In the genomic region with DNA sequence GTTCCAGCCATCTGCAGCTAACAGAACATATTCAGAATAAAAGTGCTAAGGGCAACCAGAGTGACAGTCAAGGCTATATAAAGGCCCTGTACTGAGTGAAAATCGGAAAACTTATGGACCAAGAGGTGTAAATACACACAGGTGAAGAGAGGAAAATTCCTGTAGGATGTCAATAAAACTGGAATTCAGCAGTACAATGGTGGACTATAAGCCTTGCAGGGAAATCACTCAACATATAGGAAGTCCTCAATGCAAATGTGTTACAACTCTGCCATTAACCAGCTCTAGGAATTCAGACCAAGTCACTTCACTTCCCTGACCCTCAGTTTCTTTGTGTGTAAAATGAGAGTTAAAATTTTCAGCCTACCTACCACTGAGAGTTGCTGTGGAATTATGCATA, we compare ENCODE assay signal across 1 cellular context.
A peak's percentile ranks its signal among the peaks of the same experiment; 100 is the strongest.
TF ChIP-seq lines count a peak whose summit lies in the region.

No MANE protein-coding gene starts in this region.

TF ChIP-seq in HepG2, 621 proteins besides CTCF, POLR2A, EP300 and RAD21 (continued from another document and continues in another):
- TF ChIP-seq, protein P1, sequence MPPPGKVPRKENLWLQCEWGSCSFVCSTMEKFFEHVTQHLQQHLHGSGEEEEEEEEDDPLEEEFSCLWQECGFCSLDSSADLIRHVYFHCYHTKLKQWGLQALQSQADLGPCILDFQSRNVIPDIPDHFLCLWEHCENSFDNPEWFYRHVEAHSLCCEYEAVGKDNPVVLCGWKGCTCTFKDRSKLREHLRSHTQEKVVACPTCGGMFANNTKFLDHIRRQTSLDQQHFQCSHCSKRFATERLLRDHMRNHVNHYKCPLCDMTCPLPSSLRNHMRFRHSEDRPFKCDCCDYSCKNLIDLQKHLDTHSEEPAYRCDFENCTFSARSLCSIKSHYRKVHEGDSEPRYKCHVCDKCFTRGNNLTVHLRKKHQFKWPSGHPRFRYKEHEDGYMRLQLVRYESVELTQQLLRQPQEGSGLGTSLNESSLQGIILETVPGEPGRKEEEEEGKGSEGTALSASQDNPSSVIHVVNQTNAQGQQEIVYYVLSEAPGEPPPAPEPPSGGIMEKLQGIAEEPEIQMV (CRISPR knock-in tag; IDR thresholded peaks at IDR 0.05; ENCODE audit: low read depth) = no peak
- TF ChIP-seq XRCC5 (optimal IDR thresholded peaks at IDR 0.05; ENCODE audit: low read length) (no peak), HNF4A (CRISPR knock-in tag; IDR thresholded peaks at IDR 0.05) (peak; percentile 31; the same call in 1 of the 2 replicates), YEATS2 (CRISPR knock-in tag; IDR thresholded peaks at IDR 0.05; ENCODE audit: borderline replicate concordance) (no peak), ZKSCAN1 (IDR thresholded peaks at IDR 0.05; ENCODE audit: low read length) (no peak), ZNF790 (CRISPR knock-in tag; IDR thresholded peaks at IDR 0.05; ENCODE audit: borderline replicate concordance) (no peak), ZBTB8A (CRISPR knock-in tag; IDR thresholded peaks at IDR 0.05; ENCODE audit: borderline replicate concordance, low read depth) (no peak), ZNF253 (CRISPR knock-in tag; IDR thresholded peaks at IDR 0.05; ENCODE audit: borderline replicate concordance) (no peak), ZNF792 (CRISPR knock-in tag; IDR thresholded peaks at IDR 0.05) (no peak), MZF1 (CRISPR knock-in tag; IDR thresholded peaks at IDR 0.05; ENCODE audit: borderline replicate concordance) (no peak), NR2F6 (IDR thresholded peaks at IDR 0.05) (no peak), NR2F6 (CRISPR knock-in tag; IDR thresholded peaks at IDR 0.05) (0 out of 2 replicates have a peak, but pooled peaks have one; percentile 11), ZNF143 (CRISPR knock-in tag; IDR thresholded peaks at IDR 0.05) (no peak), MIXL1 (CRISPR knock-in tag; IDR thresholded peaks at IDR 0.05) (no peak), NCOR1 (IDR thresholded peaks at IDR 0.05; ENCODE audit: borderline replicate concordance, low read length) (no peak), ZNF296 (CRISPR knock-in tag; conservative IDR thresholded peaks at IDR 0.05) (no peak), SIX1 (CRISPR knock-in tag; IDR thresholded peaks at IDR 0.05; ENCODE audit: borderline replicate concordance) (peak; percentile 12; the same call in 1 of the 2 replicates), GATAD2A (CRISPR knock-in tag; IDR thresholded peaks at IDR 0.05) (peak; percentile 59), TARDBP (CRISPR knock-in tag; IDR thresholded peaks at IDR 0.05) (no peak), RXRA (CRISPR knock-in tag; IDR thresholded peaks at IDR 0.05) (no peak), TEAD3 (CRISPR knock-in tag; optimal IDR thresholded peaks at IDR 0.05; ENCODE audit: borderline replicate concordance) (peak; percentile 63), AGO2 (optimal IDR thresholded peaks at IDR 0.05; ENCODE audit: low read depth, low read length) (no peak), ZNF263 (CRISPR knock-in tag; IDR thresholded peaks at IDR 0.05) (no peak), POLR2G (IDR thresholded peaks at IDR 0.05; ENCODE audit: low read depth, low read length) (no peak), WIZ (CRISPR knock-in tag; IDR thresholded peaks at IDR 0.05) (no peak), ZNF747 (CRISPR knock-in tag; IDR thresholded peaks at IDR 0.05; ENCODE audit: borderline replicate concordance) (no peak)
- TF ChIP-seq, protein P2, sequence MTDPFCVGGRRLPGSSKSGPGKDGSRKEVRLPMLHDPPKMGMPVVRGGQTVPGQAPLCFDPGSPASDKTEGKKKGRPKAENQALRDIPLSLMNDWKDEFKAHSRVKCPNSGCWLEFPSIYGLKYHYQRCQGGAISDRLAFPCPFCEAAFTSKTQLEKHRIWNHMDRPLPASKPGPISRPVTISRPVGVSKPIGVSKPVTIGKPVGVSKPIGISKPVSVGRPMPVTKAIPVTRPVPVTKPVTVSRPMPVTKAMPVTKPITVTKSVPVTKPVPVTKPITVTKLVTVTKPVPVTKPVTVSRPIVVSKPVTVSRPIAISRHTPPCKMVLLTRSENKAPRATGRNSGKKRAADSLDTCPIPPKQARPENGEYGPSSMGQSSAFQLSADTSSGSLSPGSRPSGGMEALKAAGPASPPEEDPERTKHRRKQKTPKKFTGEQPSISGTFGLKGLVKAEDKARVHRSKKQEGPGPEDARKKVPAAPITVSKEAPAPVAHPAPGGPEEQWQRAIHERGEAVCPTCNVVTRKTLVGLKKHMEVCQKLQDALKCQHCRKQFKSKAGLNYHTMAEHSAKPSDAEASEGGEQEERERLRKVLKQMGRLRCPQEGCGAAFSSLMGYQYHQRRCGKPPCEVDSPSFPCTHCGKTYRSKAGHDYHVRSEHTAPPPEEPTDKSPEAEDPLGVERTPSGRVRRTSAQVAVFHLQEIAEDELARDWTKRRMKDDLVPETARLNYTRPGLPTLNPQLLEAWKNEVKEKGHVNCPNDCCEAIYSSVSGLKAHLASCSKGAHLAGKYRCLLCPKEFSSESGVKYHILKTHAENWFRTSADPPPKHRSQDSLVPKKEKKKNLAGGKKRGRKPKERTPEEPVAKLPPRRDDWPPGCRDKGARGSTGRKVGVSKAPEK (CRISPR knock-in tag; IDR thresholded peaks at IDR 0.05; ENCODE audit: borderline replicate concordance) = no peak
- TF ChIP-seq, protein P3, sequence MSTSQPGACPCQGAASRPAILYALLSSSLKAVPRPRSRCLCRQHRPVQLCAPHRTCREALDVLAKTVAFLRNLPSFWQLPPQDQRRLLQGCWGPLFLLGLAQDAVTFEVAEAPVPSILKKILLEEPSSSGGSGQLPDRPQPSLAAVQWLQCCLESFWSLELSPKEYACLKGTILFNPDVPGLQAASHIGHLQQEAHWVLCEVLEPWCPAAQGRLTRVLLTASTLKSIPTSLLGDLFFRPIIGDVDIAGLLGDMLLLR (CRISPR knock-in tag; IDR thresholded peaks at IDR 0.05) = no peak
- TF ChIP-seq, protein P4, sequence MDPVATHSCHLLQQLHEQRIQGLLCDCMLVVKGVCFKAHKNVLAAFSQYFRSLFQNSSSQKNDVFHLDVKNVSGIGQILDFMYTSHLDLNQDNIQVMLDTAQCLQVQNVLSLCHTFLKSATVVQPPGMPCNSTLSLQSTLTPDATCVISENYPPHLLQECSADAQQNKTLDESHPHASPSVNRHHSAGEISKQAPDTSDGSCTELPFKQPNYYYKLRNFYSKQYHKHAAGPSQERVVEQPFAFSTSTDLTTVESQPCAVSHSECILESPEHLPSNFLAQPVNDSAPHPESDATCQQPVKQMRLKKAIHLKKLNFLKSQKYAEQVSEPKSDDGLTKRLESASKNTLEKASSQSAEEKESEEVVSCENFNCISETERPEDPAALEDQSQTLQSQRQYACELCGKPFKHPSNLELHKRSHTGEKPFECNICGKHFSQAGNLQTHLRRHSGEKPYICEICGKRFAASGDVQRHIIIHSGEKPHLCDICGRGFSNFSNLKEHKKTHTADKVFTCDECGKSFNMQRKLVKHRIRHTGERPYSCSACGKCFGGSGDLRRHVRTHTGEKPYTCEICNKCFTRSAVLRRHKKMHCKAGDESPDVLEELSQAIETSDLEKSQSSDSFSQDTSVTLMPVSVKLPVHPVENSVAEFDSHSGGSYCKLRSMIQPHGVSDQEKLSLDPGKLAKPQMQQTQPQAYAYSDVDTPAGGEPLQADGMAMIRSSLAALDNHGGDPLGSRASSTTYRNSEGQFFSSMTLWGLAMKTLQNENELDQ (CRISPR knock-in tag; IDR thresholded peaks at IDR 0.05; ENCODE audit: borderline replicate concordance) = no peak
- TF ChIP-seq, protein P5, sequence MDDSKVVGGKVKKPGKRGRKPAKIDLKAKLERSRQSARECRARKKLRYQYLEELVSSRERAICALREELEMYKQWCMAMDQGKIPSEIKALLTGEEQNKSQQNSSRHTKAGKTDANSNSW (CRISPR knock-in tag; IDR thresholded peaks at IDR 0.05; ENCODE audit: borderline replicate concordance) = no peak
- TF ChIP-seq, protein P6, sequence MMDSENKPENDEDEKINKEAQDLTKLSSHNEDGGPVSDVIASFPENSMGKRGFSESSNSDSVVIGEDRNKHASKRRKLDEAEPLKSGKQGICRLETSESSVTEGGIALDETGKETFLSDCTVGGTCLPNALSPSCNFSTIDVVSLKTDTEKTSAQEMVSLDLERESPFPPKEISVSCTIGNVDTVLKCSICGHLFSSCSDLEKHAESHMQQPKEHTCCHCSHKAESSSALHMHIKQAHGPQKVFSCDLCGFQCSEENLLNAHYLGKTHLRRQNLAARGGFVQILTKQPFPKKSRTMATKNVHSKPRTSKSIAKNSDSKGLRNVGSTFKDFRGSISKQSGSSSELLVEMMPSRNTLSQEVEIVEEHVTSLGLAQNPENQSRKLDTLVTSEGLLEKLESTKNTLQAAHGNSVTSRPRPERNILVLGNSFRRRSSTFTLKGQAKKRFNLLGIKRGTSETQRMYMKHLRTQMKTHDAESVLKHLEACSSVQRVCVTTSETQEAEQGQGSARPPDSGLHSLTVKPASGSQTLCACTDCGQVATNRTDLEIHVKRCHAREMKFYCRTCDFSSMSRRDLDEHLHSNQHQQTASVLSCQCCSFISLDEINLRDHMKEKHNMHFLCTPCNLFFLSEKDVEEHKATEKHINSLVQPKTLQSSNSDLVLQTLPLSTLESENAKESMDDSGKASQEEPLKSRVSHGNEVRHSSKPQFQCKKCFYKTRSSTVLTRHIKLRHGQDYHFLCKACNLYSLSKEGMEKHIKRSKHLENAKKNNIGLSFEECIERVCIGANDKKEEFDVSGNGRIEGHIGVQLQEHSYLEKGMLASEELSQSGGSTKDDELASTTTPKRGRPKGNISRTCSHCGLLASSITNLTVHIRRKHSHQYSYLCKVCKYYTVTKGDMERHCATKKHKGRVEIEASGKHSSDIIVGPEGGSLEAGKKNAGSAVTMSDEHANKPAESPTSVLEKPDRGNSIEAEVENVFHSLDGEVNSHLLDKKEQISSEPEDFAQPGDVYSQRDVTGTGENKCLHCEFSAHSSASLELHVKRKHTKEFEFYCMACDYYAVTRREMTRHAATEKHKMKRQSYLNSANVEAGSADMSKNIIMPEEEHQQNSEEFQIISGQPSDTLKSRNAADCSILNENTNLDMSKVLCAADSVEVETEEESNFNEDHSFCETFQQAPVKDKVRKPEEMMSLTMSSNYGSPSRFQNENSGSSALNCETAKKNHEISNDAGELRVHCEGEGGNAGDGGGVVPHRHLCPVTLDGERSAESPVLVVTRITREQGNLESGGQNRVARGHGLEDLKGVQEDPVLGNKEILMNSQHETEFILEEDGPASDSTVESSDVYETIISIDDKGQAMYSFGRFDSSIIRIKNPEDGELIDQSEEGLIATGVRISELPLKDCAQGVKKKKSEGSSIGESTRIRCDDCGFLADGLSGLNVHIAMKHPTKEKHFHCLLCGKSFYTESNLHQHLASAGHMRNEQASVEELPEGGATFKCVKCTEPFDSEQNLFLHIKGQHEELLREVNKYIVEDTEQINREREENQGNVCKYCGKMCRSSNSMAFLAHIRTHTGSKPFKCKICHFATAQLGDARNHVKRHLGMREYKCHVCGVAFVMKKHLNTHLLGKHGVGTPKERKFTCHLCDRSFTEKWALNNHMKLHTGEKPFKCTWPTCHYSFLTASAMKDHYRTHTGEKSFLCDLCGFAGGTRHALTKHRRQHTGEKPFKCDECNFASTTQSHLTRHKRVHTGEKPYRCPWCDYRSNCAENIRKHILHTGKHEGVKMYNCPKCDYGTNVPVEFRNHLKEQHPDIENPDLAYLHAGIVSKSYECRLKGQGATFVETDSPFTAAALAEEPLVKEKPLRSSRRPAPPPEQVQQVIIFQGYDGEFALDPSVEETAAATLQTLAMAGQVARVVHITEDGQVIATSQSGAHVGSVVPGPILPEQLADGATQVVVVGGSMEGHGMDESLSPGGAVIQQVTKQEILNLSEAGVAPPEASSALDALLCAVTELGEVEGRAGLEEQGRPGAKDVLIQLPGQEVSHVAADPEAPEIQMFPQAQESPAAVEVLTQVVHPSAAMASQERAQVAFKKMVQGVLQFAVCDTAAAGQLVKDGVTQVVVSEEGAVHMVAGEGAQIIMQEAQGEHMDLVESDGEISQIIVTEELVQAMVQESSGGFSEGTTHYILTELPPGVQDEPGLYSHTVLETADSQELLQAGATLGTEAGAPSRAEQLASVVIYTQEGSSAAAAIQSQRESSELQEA (CRISPR knock-in tag; IDR thresholded peaks at IDR 0.05; ENCODE audit: not compliant biosample characterization) = no peak
- TF ChIP-seq, protein P7, sequence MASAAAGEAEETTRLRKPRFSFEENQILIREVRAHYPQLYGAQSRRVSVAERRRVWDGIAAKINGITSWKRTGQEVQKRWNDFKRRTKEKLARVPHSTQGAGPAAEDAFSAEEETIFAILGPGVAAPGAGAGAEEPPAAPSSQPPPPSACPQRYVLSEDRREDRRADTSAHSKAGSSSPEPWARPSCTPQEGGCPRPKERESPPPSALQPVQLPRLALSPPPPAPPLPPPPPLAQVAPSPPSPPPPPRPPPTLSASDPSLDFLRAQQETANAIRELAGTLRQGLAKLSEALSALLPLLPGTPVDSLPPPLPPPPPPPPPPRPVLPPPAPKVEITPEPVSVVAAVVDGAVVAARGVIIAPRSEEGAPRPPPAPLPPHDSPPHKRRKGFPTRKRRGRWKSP (CRISPR knock-in tag; IDR thresholded peaks at IDR 0.05) = no peak
- TF ChIP-seq, protein P8, sequence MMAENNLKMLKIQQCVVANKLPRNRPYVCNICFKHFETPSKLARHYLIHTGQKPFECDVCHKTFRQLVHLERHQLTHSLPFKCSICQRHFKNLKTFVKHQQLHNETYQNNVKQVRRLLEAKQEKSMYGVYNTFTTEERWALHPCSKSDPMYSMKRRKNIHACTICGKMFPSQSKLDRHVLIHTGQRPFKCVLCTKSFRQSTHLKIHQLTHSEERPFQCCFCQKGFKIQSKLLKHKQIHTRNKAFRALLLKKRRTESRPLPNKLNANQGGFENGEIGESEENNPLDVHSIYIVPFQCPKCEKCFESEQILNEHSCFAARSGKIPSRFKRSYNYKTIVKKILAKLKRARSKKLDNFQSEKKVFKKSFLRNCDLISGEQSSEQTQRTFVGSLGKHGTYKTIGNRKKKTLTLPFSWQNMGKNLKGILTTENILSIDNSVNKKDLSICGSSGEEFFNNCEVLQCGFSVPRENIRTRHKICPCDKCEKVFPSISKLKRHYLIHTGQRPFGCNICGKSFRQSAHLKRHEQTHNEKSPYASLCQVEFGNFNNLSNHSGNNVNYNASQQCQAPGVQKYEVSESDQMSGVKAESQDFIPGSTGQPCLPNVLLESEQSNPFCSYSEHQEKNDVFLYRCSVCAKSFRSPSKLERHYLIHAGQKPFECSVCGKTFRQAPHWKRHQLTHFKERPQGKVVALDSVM (CRISPR knock-in tag; IDR thresholded peaks at IDR 0.05) = no peak
- TF ChIP-seq, protein P9, sequence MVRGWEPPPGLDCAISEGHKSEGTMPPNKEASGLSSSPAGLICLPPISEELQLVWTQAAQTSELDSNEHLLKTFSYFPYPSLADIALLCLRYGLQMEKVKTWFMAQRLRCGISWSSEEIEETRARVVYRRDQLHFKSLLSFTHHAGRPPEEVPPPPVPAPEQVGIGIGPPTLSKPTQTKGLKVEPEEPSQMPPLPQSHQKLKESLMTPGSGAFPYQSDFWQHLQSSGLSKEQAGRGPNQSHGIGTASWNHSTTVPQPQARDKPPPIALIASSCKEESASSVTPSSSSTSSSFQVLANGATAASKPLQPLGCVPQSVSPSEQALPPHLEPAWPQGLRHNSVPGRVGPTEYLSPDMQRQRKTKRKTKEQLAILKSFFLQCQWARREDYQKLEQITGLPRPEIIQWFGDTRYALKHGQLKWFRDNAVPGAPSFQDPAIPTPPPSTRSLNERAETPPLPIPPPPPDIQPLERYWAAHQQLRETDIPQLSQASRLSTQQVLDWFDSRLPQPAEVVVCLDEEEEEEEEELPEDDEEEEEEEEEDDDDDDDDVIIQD (CRISPR knock-in tag; IDR thresholded peaks at IDR 0.05; ENCODE audit: low read depth) = peak; percentile 47; the same call in 1 of the 2 replicates
- TF ChIP-seq, protein P10, sequence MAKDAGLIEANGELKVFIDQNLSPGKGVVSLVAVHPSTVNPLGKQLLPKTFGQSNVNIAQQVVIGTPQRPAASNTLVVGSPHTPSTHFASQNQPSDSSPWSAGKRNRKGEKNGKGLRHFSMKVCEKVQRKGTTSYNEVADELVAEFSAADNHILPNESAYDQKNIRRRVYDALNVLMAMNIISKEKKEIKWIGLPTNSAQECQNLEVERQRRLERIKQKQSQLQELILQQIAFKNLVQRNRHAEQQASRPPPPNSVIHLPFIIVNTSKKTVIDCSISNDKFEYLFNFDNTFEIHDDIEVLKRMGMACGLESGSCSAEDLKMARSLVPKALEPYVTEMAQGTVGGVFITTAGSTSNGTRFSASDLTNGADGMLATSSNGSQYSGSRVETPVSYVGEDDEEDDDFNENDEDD (CRISPR knock-in tag; IDR thresholded peaks at IDR 0.05; ENCODE audit: borderline replicate concordance) = no peak
